ENCODE assay signal across 25 cellular contexts in the genomic region with DNA sequence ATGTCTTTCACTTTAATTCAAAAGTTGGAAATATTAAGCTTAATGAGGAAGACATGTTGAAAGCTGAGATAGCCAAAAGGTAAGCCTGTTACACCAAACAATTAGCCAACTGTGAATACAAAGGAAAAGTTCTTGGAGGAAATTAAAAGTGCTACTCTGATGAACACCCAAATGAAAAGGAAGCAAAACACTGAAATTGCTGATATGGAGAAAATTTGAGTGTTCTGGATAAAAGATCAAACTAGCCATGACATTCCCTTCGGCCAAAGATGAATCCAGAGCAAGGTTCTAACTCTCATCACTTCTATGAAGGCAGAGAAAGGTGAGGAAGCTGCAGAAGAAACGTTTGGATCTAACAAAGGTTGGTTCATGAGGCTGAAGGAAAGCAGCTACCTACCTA.
"Had no signal": no experiment of that assay in that cellular context is flagged by ENCODE, and none has a peak within 500 bp of the region (broad histone marks: within the 10 kb centered on the region; RNA-seq: fewer than 3 reads in every experiment).

No MANE protein-coding gene starts in this region.

- H3K27ac ChIP-seq: epithelial cell of prostate, esophagus squamous epithelium, gastrocnemius medialis, heart right ventricle, left lung, lower lobe of right lung had no signal

- ATAC-seq: effector memory CD8-positive, alpha-beta T cell; esophagus mucosa; gastrocnemius medialis; heart right ventricle; left cardiac atrium; left lung; left ventricle myocardium superior; lower lobe of right lung; naive thymus-derived CD4-positive, alpha-beta T cell had no signal

- H3K4me1 ChIP-seq: esophagus squamous epithelium, gastrocnemius medialis, heart right ventricle, left lung, lower lobe of right lung had no signal

- H3K4me3 ChIP-seq: esophagus squamous epithelium, gastrocnemius medialis, heart right ventricle, left lung, lower lobe of right lung had no signal

- FAIRE-seq: endometrium, islet of Langerhans, keratinocyte had no signal

- H3K9me3 ChIP-seq: esophagus squamous epithelium, gastrocnemius medialis, left lung, lower lobe of right lung had no signal

- H3K27me3 ChIP-seq: esophagus squamous epithelium, gastrocnemius medialis, heart right ventricle, left lung had no signal

- DNase-seq: cortex of kidney; effector CD8-positive, alpha-beta T cell; effector memory CD8-positive, alpha-beta T cell; endodermal cell; erythroblast; esophagus squamous epithelium; foreskin fibroblast; foreskin melanocyte; gastrocnemius medialis; glutamatergic neuron; head of caudate nucleus; heart right ventricle; hippocampal formation; left cardiac atrium; left lung; left ventricle myocardium superior; lower lobe of right lung; mesendoderm; midbrain; naive thymus-derived CD4-positive, alpha-beta T cell had no signal

- H3K36me3 ChIP-seq: esophagus squamous epithelium, gastrocnemius medialis, heart right ventricle, left lung, lower lobe of right lung had no signal
